In the genomic region with DNA sequence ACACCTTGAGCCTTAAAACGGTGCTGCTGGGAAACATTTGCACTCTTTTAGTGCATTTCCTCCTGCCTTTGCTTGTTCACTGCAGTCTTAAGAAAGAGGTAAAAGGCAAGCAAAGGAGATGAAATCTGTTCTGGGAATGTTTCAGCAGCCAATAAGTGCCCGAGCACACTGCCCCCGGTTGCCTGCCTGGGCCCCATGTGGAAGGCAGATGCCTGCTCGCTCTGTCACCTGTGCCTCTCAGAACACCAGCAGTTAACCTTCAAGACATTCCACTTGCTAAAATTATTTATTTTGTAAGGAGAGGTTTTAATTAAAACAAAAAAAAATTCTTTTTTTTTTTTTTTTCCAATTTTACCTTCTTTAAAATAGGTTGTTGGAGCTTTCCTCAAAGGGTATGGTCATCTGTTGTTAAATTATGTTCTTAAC, we compare ENCODE assay signal across 17 cellular contexts. TPM values are rescaled to one million over a fixed set of nuclear protein-coding genes. Genes with fewer than 3 reads are reported as not detected.
DNase-seq lines count a peak whose midpoint lies in the region; ATAC-seq and TF ChIP-seq lines count a peak whose summit lies in the region.
"Had no signal": no experiment of that assay in that cellular context is flagged by ENCODE, and none has a peak within 500 bp of the region (broad histone marks: within the 10 kb centered on the region; RNA-seq: fewer than 3 reads in every experiment).

No MANE protein-coding gene starts in this region.

- H3K4me3 ChIP-seq in H7 (ENCODE audit: insufficient read depth, low read depth, low read length) (no peak overlapping the region), PC-3 (ENCODE audit: low read length) (peak overlapping the region; percentile 85), epithelial cell of esophagus (ENCODE audit: low read length) (no peak overlapping the region), testis (peak overlapping the region in 1 of 2 donors; percentile 81)

- peaks cover 0 to 12% (median 5%) of the 10 kb centered on the region in 6 donors for H3K9me3 Mint-ChIP-seq in immature natural killer cell
- H3K9me3 Mint-ChIP-seq: activated T-helper 1 cell treated with anti-CD3 and anti-CD28 coated beads, Interleukin-12 subunit alpha, Interleukin-12 subunit beta, Interleukin-2, Interleukin-4 antibody, amounts not matched to agents 30 ng/mL and 10 ng/mL and 1 ng/mL, durations not matched to agents 14 hours and 24 hours and 36 hours had no signal

- H3F3A ChIP-seq in PC-3 (ENCODE audit: low read length, unreplicated experiment) = peaks cover 25% of the 10 kb centered on the region

- H3K9me3 ChIP-seq in PC-3 (ENCODE audit: low read length) (no peaks in the 10 kb centered on the region), testis (no peaks in the 10 kb centered on the region)
- H3K9me3 ChIP-seq: body of pancreas, psoas muscle had no signal

- BruUV-seq in PC-3 (replicated peaks; lab: Mats Ljungman, UMichigan) = no TSS peak

- WGBS in testis, 2 donors = 59 to 68% methylated on average over 4 of the region's 4 CpGs

- peaks cover 14 to 20% (median 19%) of the 10 kb centered on the region in 3 donors for H3K27me3 Mint-ChIP-seq in immature natural killer cell (ENCODE audit: low read depth in 3 of 3)

- H3K79me2 ChIP-seq in PC-3 (ENCODE audit: low read length) = peaks cover 45% of the 10 kb centered on the region

- peak overlapping the region; percentile 93 for H3K9ac ChIP-seq in PC-3 (ENCODE audit: low read length)

- CTCF ChIA-PET in PC-3 (lab: Charles Lee) = no interaction called here

- no peak overlapping the region for H3K27ac Mint-ChIP-seq in immature natural killer cell
- H3K27ac Mint-ChIP-seq: activated T-helper 1 cell treated with anti-CD3 and anti-CD28 coated beads, Interleukin-12 subunit alpha, Interleukin-12 subunit beta, Interleukin-2, Interleukin-4 antibody, amounts not matched to agents 30 ng/mL and 10 ng/mL and 1 ng/mL, durations not matched to agents 14 hours and 24 hours and 36 hours; memory B cell had no signal

- peaks cover 44% of the 10 kb centered on the region for H4K20me1 ChIP-seq in PC-3 (ENCODE audit: low read length)

- DNase-seq in H7 = peak; percentile 66
- DNase-seq in PC-3 = peak; percentile 45
- peak; percentile 63 for DNase-seq in epithelial cell of esophagus (ENCODE audit: low read depth)
- DNase-seq in putamen (ENCODE audit: low spot score) = peak; percentile 12
- no peak for DNase-seq in immature natural killer cell
- no peak for DNase-seq in testis
- DNase-seq in NCI-H2029 treated with DMSO at 0.1 percent for 48 hours (lab: John Stamatoyannopoulos, UW) = no peak
- DNase-seq: activated CD4-positive, CD25-positive, alpha-beta regulatory T cell treated with anti-CD3 and anti-CD28 coated beads, Interleukin-2, amount 50 U/mL, for 72 hours; body of pancreas; CD4-positive, CD25-positive, alpha-beta regulatory T cell; GDM1; NCI-H187 treated with DMSO at 0.1 percent for 48 hours; psoas muscle; stimulated activated CD4-positive, alpha-beta T cell treated with anti-CD3 and anti-CD28 coated beads, Interleukin-4, amount 100 ng/mL, for 24 hours; stimulated activated naive CD4-positive, alpha-beta T cell treated with Interleukin-2 at 50 U/mL for 16 hours had no signal

- peak overlapping the region; percentile 87 for H3K4me2 ChIP-seq in PC-3 (ENCODE audit: low read length)

- H3K4me1 ChIP-seq in PC-3 (ENCODE audit: insufficient read depth, low read length) (peaks cover 39% of the 10 kb centered on the region), testis (no peaks in the 10 kb centered on the region)

- intact Hi-C loops in PC-3 (cut with micrococcal nuclease) = loop anchor here (10.0 kb wide), 1 partner anchor 120 kb away; no protein-coding TSS in a partner anchor
- intact Hi-C loops in testis (cut with DNase I; ENCODE audit: low total_unique reads) = no loop called here

- peaks cover 0 to 1% of the 10 kb centered on the region in 2 donors for H3K4me1 Mint-ChIP-seq in immature natural killer cell

- H3K4me3 Mint-ChIP-seq in immature natural killer cell = no peak overlapping the region
- H3K4me3 Mint-ChIP-seq: activated T-helper 1 cell treated with anti-CD3 and anti-CD28 coated beads, Interleukin-12 subunit alpha, Interleukin-12 subunit beta, Interleukin-2, Interleukin-4 antibody, amounts not matched to agents 30 ng/mL and 10 ng/mL and 1 ng/mL, durations not matched to agents 14 hours and 24 hours and 36 hours; CD4-positive, CD25-positive, alpha-beta regulatory T cell; memory B cell had no signal

- no peak overlapping the region for H2AFZ ChIP-seq in PC-3 (ENCODE audit: low read length)

- H3K27ac ChIP-seq in PC-3 (ENCODE audit: low read length) (peak overlapping the region; percentile 66), testis (peak overlapping the region in 1 of 2 donors; percentile 31)
- H3K27ac ChIP-seq: psoas muscle had no signal

- H3K36me3 ChIP-seq in H7 (replicated peaks; ENCODE audit: control insufficient read depth, insufficient read depth, low read length) (no peaks in the 10 kb centered on the region), PC-3 (ENCODE audit: low read depth, low read length) (peaks cover 33% of the 10 kb centered on the region), testis (ENCODE audit: low read depth, missing control alignments) (no peaks in the 10 kb centered on the region)

- peaks cover 0 to 5% (median 0%) of the 10 kb centered on the region in 3 donors for H3K36me3 Mint-ChIP-seq in immature natural killer cell
- H3K36me3 Mint-ChIP-seq: CD4-positive, CD25-positive, alpha-beta regulatory T cell had no signal

- H3K27me3 ChIP-seq in H7 (ENCODE audit: control insufficient read depth, insufficient read depth, low read length) (peaks cover 37% of the 10 kb centered on the region), PC-3 (ENCODE audit: low read length) (no peaks in the 10 kb centered on the region), testis (no peaks in the 10 kb centered on the region)
- H3K27me3 ChIP-seq: body of pancreas had no signal

- TF ChIP-seq CTCF in PC-3 (conservative IDR thresholded peaks at IDR 0.05; ENCODE audit: low read depth, low read length) = no peak
- no peak for TF ChIP-seq CTCF in epithelial cell of esophagus (IDR thresholded peaks at IDR 0.05; ENCODE audit: insufficient read depth, low read depth, low read length, missing control alignments)
- no peak for TF ChIP-seq CTCF in testis (IDR thresholded peaks at IDR 0.05)

- POLR2A ChIA-PET in PC-3 (lab: Charles Lee; ENCODE audit: unreplicated experiment) = no interaction called here

- TF ChIP-seq POLR2A in testis (IDR thresholded peaks at IDR 0.05) = no peak

- no peaks in the 10 kb centered on the region for H3K9me2 ChIP-seq in PC-3 (replicated peaks; ENCODE audit: low read length)

- no peak for ATAC-seq in PC-3
- ATAC-seq: body of pancreas, psoas muscle had no signal

RNA-seq across cellular contexts. Expression of a gene that starts 4.4 kb away (rescaled TPM):
- total RNA-seq in H7 (2014; rRNA removed; shearing (Covaris generic)) = 0.38 and 0.52 TPM in 2 replicates
- total RNA-seq in PC-3 (2014; rRNA removed) (119 and 151 TPM in 2 replicates), testis (100 to 1,000 TPM; 166 to 240 TPM)
- polyA plus RNA-seq in immature natural killer cell (not detected), testis (ENCODE audit: insufficient read depth, low read depth, low replicate concordance) (80.0 TPM)
- total RNA-seq: activated T-helper 1 cell treated with anti-CD3 and anti-CD28 coated beads, Interleukin-12 subunit alpha, Interleukin-12 subunit beta, Interleukin-2, Interleukin-4 antibody, amounts not matched to agents 30 ng/mL and 10 ng/mL and 1 ng/mL, durations not matched to agents 14 hours and 24 hours and 36 hours; CD4-positive, CD25-positive, alpha-beta regulatory T cell had no signal
- polyA plus RNA-seq: CD4-positive, CD25-positive, alpha-beta regulatory T cell had no signal

Comparison
In these comparisons a context has a peak if more than half of its experiments do, and no peak if none do; other contexts are left out.
1. DNase-seq: peak in H7 (single experiment), PC-3 (single experiment), epithelial cell of esophagus (single experiment) and putamen (single experiment); none in immature natural killer cell (0 of 3), testis (single experiment) and NCI-H2029 treated with DMSO at 0.1 percent for 48 hours (single experiment).
2. RNA of a gene that starts 4.4 kb away (total RNA-seq): 166 to 240 TPM in testis and 119 to 151 TPM in PC-3; 0.38 to 0.52 TPM in H7; every median in the first group is over 10 times any median in the second.